ENCODE assay signal across 19 cellular contexts in genomic region chr3:53259427-53260259, GRCh38. TPM values are rescaled to one million over a fixed set of nuclear protein-coding genes. Genes with fewer than 3 reads are reported as not detected.
DNase-seq lines count a peak whose midpoint lies in the region; ATAC-seq, FAIRE-seq and TF ChIP-seq lines count a peak whose summit lies in the region.
"Had no signal": no experiment of that assay in that cellular context is flagged by ENCODE, and none has a peak within 500 bp of the region (broad histone marks: within the 10 kb centered on the region; RNA-seq: fewer than 3 reads in every experiment).

No MANE protein-coding gene starts in this region.

- no peaks in the 10 kb centered on the region for H3K9me2 ChIP-seq in SK-N-SH

- peak overlapping the region; percentile 62 for H3K4ac ChIP-seq in H1 (replicated peaks; ENCODE audit: insufficient read length, low read depth, low read length)

- no peaks in the 10 kb centered on the region for H3K79me1 ChIP-seq in H1 (ENCODE audit: low read depth, low read length)

- peak overlapping the region; percentile 53 for H4K5ac ChIP-seq in H1 (ENCODE audit: insufficient read length, low read depth, low read length)

- H4K91ac ChIP-seq in H1 (replicated peaks; ENCODE audit: insufficient read length, low read length) = peak overlapping the region; percentile 90

- peaks cover 11% of the 10 kb centered on the region for H3K79me2 ChIP-seq in SK-N-SH (ENCODE audit: insufficient read depth)
- H3K79me2 ChIP-seq in H1 (ENCODE audit: control insufficient read depth in 1 of 2, insufficient read depth in 2 of 2, low read length in 2 of 2) = peaks cover 10 to 14% of the 10 kb centered on the region in 2 experiments

- no peak for TF ChIP-seq EP300 in SK-N-SH (IDR thresholded peaks at IDR 0.05; ENCODE audit: borderline replicate concordance in 1 of 2, low read depth in 1 of 2, low read length in 1 of 2)
- TF ChIP-seq EP300 in H1 (IDR thresholded peaks at IDR 0.05; ENCODE audit: borderline replicate concordance in 1 of 2, low read depth in 2 of 2, low read length in 2 of 2) = no peak
- no peak for TF ChIP-seq EP300 in tibial nerve (IDR thresholded peaks at IDR 0.05)

- H4K20me1 ChIP-seq in SK-N-SH (ENCODE audit: insufficient read depth) (peaks cover 7% of the 10 kb centered on the region), H1 (replicated peaks in 1 of 2; ENCODE audit: control insufficient read depth in 1 of 2, insufficient read depth in 2 of 2, low read length in 2 of 2) (peaks cover 2% of the 10 kb centered on the region in 2 experiments)

- H3K27me3 ChIP-seq in SK-N-SH (ENCODE audit: insufficient read depth) (no peaks in the 10 kb centered on the region), H1 (replicated peaks in 1 of 4; ENCODE audit: control insufficient read depth in 3 of 4, extremely low read depth in 1 of 4, insufficient read depth in 3 of 4, low read length in 3 of 4) (no peaks in the 10 kb centered on the region), lung (ENCODE audit: control insufficient read depth, insufficient read depth) (no peaks in the 10 kb centered on the region), tibial nerve (no peaks in the 10 kb centered on the region)
- H3K27me3 ChIP-seq: colonic mucosa, esophagus muscularis mucosa, sigmoid colon, SJSA1, suprapubic skin had no signal

- H3K14ac ChIP-seq in H1 (ENCODE audit: insufficient read length) = no peak overlapping the region

- no peak overlapping the region for H2AFZ ChIP-seq in SK-N-SH (ENCODE audit: low read depth)
- no peak overlapping the region for H2AFZ ChIP-seq in H1 (ENCODE audit: low read length)

- peak overlapping the region; percentile 99 for H2BK20ac ChIP-seq in H1 (ENCODE audit: low read length)

- POLR2A ChIA-PET in SK-N-SH (lab: Yijun Ruan, JAX) (interaction anchor here (1.0 kb wide), 1 partner anchor 88 kb away, joined by 3 read pairs; no protein-coding TSS in a partner anchor), H1 (lab: Charles Lee; ENCODE audit: partially characterized antibody) (interaction anchor here (1.0 to 20.5 kb wide), 10 partner anchors 10 to 588 kb away, joined by 3 to 449 read pairs (median 8); partner anchors contain the start of gene DCP1A)

- H3K9me3 ChIP-seq in SK-N-SH (no peaks in the 10 kb centered on the region), H1 (ENCODE audit: insufficient read depth in 2 of 2, low read depth in 1 of 2, low read length in 1 of 2) (no peaks in the 10 kb centered on the region), lung (ENCODE audit: control insufficient read depth in 2 of 2, insufficient read depth in 1 of 2, low read length in 1 of 2) (no peaks in the 10 kb centered on the region), tibial nerve (no peaks in the 10 kb centered on the region)
- H3K9me3 ChIP-seq: colonic mucosa, esophagus muscularis mucosa, sigmoid colon, SJSA1, suprapubic skin had no signal

- H3F3A ChIP-seq in SK-N-SH (replicated peaks; ENCODE audit: insufficient read depth) = no peaks in the 10 kb centered on the region

- TF ChIP-seq RAD21 in SK-N-SH (IDR thresholded peaks at IDR 0.05; ENCODE audit: low read length) (no peak), H1 (IDR thresholded peaks at IDR 0.05 in 1 of 2, conservative IDR thresholded peaks at IDR 0.05 in 1 of 2; ENCODE audit: low read depth in 2 of 2, low read length in 2 of 2) (no peak)

- no peak for TF ChIP-seq POLR2A in H1 (IDR thresholded peaks at IDR 0.05; ENCODE audit: control extremely low read depth in 1 of 2, low read depth in 2 of 2, low read length in 2 of 2)
- TF ChIP-seq POLR2A in tibial nerve (IDR thresholded peaks at IDR 0.05) = no peak

- H2AK5ac ChIP-seq in H1 (ENCODE audit: low read depth, low read length) = peak overlapping the region; percentile 7; the same call in 1 of the 2 replicates

- no peaks in the 10 kb centered on the region; the same call in 1 of the 2 replicates for H3K23me2 ChIP-seq in H1 (ENCODE audit: low read depth, low read length)

- H3K18ac ChIP-seq in H1 (ENCODE audit: extremely low read depth, low read length) = peak overlapping the region; percentile 100

- ATAC-seq in SK-N-SH treated with all-trans-retinoic acid at 6 μM for 48 hours (no peak), lung (ENCODE audit: insufficient read depth, low FRiP score) (no peak)

- H3K9ac ChIP-seq in SK-N-SH (no peak overlapping the region), H1 (replicated peaks in 1 of 4; ENCODE audit: extremely low read depth in 1 of 4, low read depth in 3 of 4, low read length in 3 of 4) (no peak overlapping the region; a peak in 2 of 7 replicates)

- peak overlapping the region; percentile 81 for H2BK120ac ChIP-seq in H1 (replicated peaks; ENCODE audit: low read depth, low read length)

- H3K56ac ChIP-seq in H1 (replicated peaks; ENCODE audit: insufficient read length, low read depth, low read length) = no peak overlapping the region

- 79% methylated on average over 7 of the region's 9 CpGs for WGBS in SK-N-SH (ENCODE audit: low lambda C conversion rate)
- WGBS in H1 (ENCODE audit: extremely low coverage in 1 of 2, insufficient coverage in 1 of 2, insufficient read length in 1 of 2, insufficient replicate concordance in 2 of 2, low coverage in 1 of 2, low lambda C conversion rate in 2 of 2, missing lambda C conversion rate in 1 of 2), 2 experiments = 75% methylated on average over 9 of the region's 9 CpGs; no CpG with 5 or more reads in 1 of the 2 experiments
- WGBS in lung, 2 donors = 77 to 88% methylated on average over 9 of the region's 9 CpGs
- WGBS in tibial nerve, 2 donors = 36 to 57% methylated on average over 9 of the region's 9 CpGs

- H3K4me2 ChIP-seq in SK-N-SH = no peak overlapping the region
- peak overlapping the region; percentile 47 to 60 for H3K4me2 ChIP-seq in H1 (ENCODE audit: insufficient read depth in 1 of 2, low read depth in 2 of 2, low read length in 2 of 2)

- CTCF ChIA-PET in SK-N-SH (lab: Yijun Ruan, JAX) (interaction anchor here (1.1 kb wide), 1 partner anchor 39 kb away, joined by 3 read pairs; no protein-coding TSS in a partner anchor), H1 (lab: Charles Lee; ENCODE audit: partially characterized antibody) (interaction anchor here (0.8 to 3.5 kb wide), 10 partner anchors 10 to 234 kb away, joined by 3 to 13 read pairs (median 4); partner anchors contain the start of gene CACNA1D)

- H3K23ac ChIP-seq in H1 (ENCODE audit: insufficient read length) = no peak overlapping the region

- peak overlapping the region; percentile 96; the same call in 1 of the 2 replicates for H2BK5ac ChIP-seq in H1 (ENCODE audit: low read depth, low read length)

- H3K4me1 ChIP-seq in SK-N-SH (ENCODE audit: control insufficient read depth in 1 of 2, insufficient read depth in 2 of 2, low read depth in 1 of 2, low read length in 1 of 2) (peaks cover 3 to 14% of the 10 kb centered on the region in 2 experiments; a peak in 1 of 4 replicates), H1 (replicated peaks in 1 of 4; ENCODE audit: control insufficient read depth in 3 of 4, insufficient read depth in 4 of 4, low read length in 3 of 4) (peaks cover 4 to 20% (median 16%) of the 10 kb centered on the region in 4 experiments), lung (ENCODE audit: control insufficient read depth in 2 of 2, insufficient read depth in 2 of 2, low read length in 2 of 2) (peaks cover 0 to 13% of the 10 kb centered on the region in 2 donors), tibial nerve (peaks cover 0 to 41% (median 11%) of the 10 kb centered on the region in 4 donors)
- H3K4me1 ChIP-seq: colonic mucosa, SJSA1 had no signal

- H2BK15ac ChIP-seq in H1 (ENCODE audit: low read length) = peak overlapping the region; percentile 99

- H3K27ac ChIP-seq in SK-N-SH (ENCODE audit: low read depth in 2 of 2, low read length in 1 of 2) (peak overlapping the region in 1 of 2 experiments; percentile 2; a peak in 1 of 4 replicates), H1 (ENCODE audit: low read depth, low read length) (peak overlapping the region; percentile 74), lung (ENCODE audit: low read depth in 1 of 2, low read length in 1 of 2) (peak overlapping the region; percentile 14 to 36), tibial nerve (peak overlapping the region in 3 of 4 donors; percentile 13 to 92 (median 79))
- H3K27ac ChIP-seq: colonic mucosa, esophagus muscularis mucosa, sigmoid colon, SJSA1, suprapubic skin had no signal

- TF ChIP-seq CTCF in SK-N-SH (IDR thresholded peaks at IDR 0.05) (no peak), H1 (IDR thresholded peaks at IDR 0.05; ENCODE audit: control extremely low read depth in 1 of 3, insufficient read depth in 1 of 3, low read depth in 1 of 3, low read length in 3 of 3) (no peak), lung (IDR thresholded peaks at IDR 0.05; ENCODE audit: control extremely low read depth, extremely low read depth) (no peak), tibial nerve (IDR thresholded peaks at IDR 0.05) (no peak)

- DNase-seq in SK-N-SH (peak; percentile 61), H1 (ENCODE audit: low read depth in 1 of 2, low spot score in 2 of 2) (no peak), lung (ENCODE audit: low spot score) (no peak), tibial nerve (ENCODE audit: low spot score in 2 of 2) (no peak), dedifferentiated amniotic fluid mesenchymal stem cell (ENCODE audit: extremely low spot score) (no peak), retina (no peak), NCI-H1105 treated with DMSO at 0.1 percent for 48 hours (lab: John Stamatoyannopoulos, UW) (no peak)
- DNase-seq: activated CD4-positive, CD25-positive, alpha-beta regulatory T cell; activated naive CD8-positive, alpha-beta T cell treated with anti-CD3 and anti-CD28 coated beads, Interleukin-2, amount 10 ng/mL, durations not matched to agents 7 days and 5 days; Calu3; colonic mucosa; immature natural killer cell; NCI-H1417 treated with DMSO at 0.1 percent for 48 hours; NCI-H510A; sigmoid colon had no signal

- H3K4me3 ChIP-seq in SK-N-SH (ENCODE audit: low read depth in 2 of 2, low read length in 1 of 2) (no peak overlapping the region), H1 (ENCODE audit: extremely low read depth in 1 of 4, insufficient read depth in 2 of 4, low read depth in 3 of 4, low read length in 4 of 4) (peak overlapping the region in 2 of 4 experiments; percentile 4 to 11; a peak in 2 of 8 replicates), lung (no peak overlapping the region), tibial nerve (no peak overlapping the region)
- H3K4me3 ChIP-seq: colonic mucosa, esophagus muscularis mucosa, sigmoid colon, SJSA1, suprapubic skin had no signal

- H4K8ac ChIP-seq in H1 (ENCODE audit: extremely low read depth, insufficient read depth, low read length) = no peak overlapping the region

- no peaks in the 10 kb centered on the region for H3K36me3 ChIP-seq in SK-N-SH (replicated peaks in 1 of 2; ENCODE audit: control insufficient read depth in 1 of 2, insufficient read depth in 2 of 2, low read length in 1 of 2)
- no peaks in the 10 kb centered on the region for H3K36me3 ChIP-seq in H1 (ENCODE audit: control insufficient read depth in 2 of 4, insufficient read depth in 4 of 4, low read length in 3 of 4)
- no peaks in the 10 kb centered on the region for H3K36me3 ChIP-seq in lung (ENCODE audit: control insufficient read depth in 2 of 2, insufficient read depth in 2 of 2, low read length in 2 of 2)
- no peaks in the 10 kb centered on the region for H3K36me3 ChIP-seq in tibial nerve
- H3K36me3 ChIP-seq: colonic mucosa, esophagus muscularis mucosa, sigmoid colon, suprapubic skin had no signal

- H2BK12ac ChIP-seq in H1 (ENCODE audit: low read depth, low read length) = peak overlapping the region; percentile 98

- FAIRE-seq in H1 (lab: Jason Lieb, UNC) = no peak

RNA-seq across cellular contexts. Expression of gene TKT, which starts 3.8 kb away (rescaled TPM):
- polyA plus RNA-seq in SK-N-SH (2012; rRNA removed) = 119 and 144 TPM in 2 replicates
- 70.5 and 99.2 TPM in 2 replicates for polyA plus RNA-seq in SK-N-SH (2012; cell fraction: cytosol; rRNA removed)
- 178 and 225 TPM in 2 replicates for polyA plus RNA-seq in SK-N-SH (2012; cell fraction: nucleus; rRNA removed)
- 975 and 986 TPM in 2 replicates for total RNA-seq in H1 (2021; fragmentation: NEBNext Ultra II Directional; extraction: Animal tissue kit (Norgen Biotek cat#: 25700))
- polyA plus RNA-seq in H1 (2011; rRNA removed) = 418 and 649 TPM in 2 replicates
- 449 TPM for polyA plus RNA-seq in H1 (2011; cell fraction: cytosol; rRNA removed)
- 987 TPM for polyA plus RNA-seq in H1 (2011; cell fraction: nucleus; rRNA removed)
- 570 to 1,148 TPM (median 1,049 TPM) in 4 replicates for polyA plus RNA-seq in H1 (2012, experiment 1 of 2)
- 841 TPM for polyA plus RNA-seq in H1 (2012, experiment 2 of 2)
- polyA plus RNA-seq in H1 (2013, experiment 1 of 2) = 760 TPM
- polyA plus RNA-seq in H1 (2013, experiment 2 of 2) = 785 TPM
- polyA minus RNA-seq in H1 (2011; rRNA and poly(A)+ RNA removed) = 353 and 390 TPM in 2 replicates
- 430 TPM for polyA minus RNA-seq in H1 (2011; cell fraction: cytosol; rRNA and poly(A)+ RNA removed)
- 346 TPM for polyA minus RNA-seq in H1 (2011; cell fraction: nucleus; rRNA and poly(A)+ RNA removed)
- 100 to 1,000 TPM; 351 to 498 TPM for total RNA-seq in lung
- 100 to 1,000 TPM; 456 TPM for polyA plus RNA-seq in lung
- 100 to 1,000 TPM; 156 to 224 (median 208) TPM for total RNA-seq in tibial nerve
